ENCODE assay signal across 10 cellular contexts in the genomic region with DNA sequence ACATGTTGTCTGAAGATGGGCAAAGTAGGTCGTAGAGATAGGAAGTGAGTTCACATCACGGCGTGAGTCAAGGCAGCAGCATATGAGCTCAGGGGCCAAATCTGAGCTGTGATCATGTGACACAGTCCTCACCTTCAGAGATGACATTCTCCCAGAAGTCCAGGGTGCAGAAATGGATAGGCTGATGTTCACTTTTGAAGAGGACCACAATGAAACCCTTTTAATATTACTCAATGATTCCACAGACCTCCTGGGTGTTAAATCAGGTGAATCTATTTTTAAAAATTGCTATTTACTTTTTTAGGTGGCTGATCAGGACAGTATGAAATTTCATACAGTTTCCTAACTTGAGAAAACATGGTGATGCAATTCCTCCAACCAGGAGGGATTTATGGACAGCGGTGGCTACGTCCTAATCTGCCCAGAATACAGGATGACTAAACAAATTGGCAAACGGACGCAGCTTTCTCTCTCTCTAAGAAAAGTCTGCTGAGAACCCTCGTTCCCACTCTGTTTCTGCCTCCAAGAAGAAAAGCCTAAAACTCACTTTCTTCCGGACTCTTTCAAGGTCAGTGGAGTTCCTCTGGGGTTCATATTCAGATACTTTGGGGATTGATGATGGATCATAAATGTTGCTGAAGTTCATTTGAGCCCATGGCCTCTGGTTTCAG. TPM values are rescaled to one million over a fixed set of nuclear protein-coding genes. Genes with fewer than 3 reads are reported as not detected.
A peak's percentile ranks its signal among the peaks of the same experiment; 100 is the strongest.
DNase-seq lines count a peak whose midpoint lies in the region; TF ChIP-seq lines count a peak whose summit lies in the region.
"Had no signal": no experiment of that assay in that cellular context is flagged by ENCODE, and none has a peak within 500 bp of the region (broad histone marks: within the 10 kb centered on the region; RNA-seq: fewer than 3 reads in every experiment).

No MANE protein-coding gene starts in this region.

- H3K36me3 ChIP-seq in mammary epithelial cell (ENCODE audit: insufficient read depth, low read length): no peaks in the 10 kb centered on the region
- no peaks in the 10 kb centered on the region for H3K36me3 ChIP-seq in OCI-LY7 (ENCODE audit: insufficient read depth, low read length)

- dilution Hi-C loops in mammary epithelial cell (cut with HindIII; ENCODE audit: low sequenced_read_pairs): no loop called here

- 82% methylated on average over 9 of the region's 9 CpGs for WGBS in mammary epithelial cell (ENCODE audit: low coverage, missing lambda C conversion rate)

- peak overlapping the region; percentile 92 for H3K27ac ChIP-seq in mammary epithelial cell (ENCODE audit: insufficient read depth, low read depth, low read length)
- no peak overlapping the region for H3K27ac ChIP-seq in OCI-LY7 (ENCODE audit: low read depth, low read length, poor library complexity, severe bottlenecking)

- H4K20me1 ChIP-seq in mammary epithelial cell (ENCODE audit: insufficient read depth, low read length): no peaks in the 10 kb centered on the region
- H4K20me1 ChIP-seq in OCI-LY7 (ENCODE audit: insufficient read depth, low read length): no peaks in the 10 kb centered on the region

- H3K36me3 Mint-ChIP-seq in CD14-positive monocyte: peaks cover 0 to 4% of the 10 kb centered on the region in 2 donors

- no peak for TF ChIP-seq CTCF in CD14-positive monocyte (IDR thresholded peaks at IDR 0.05)
- no peak for TF ChIP-seq CTCF in NB4 (IDR thresholded peaks at IDR 0.05; ENCODE audit: low read depth, low read length)
- no peak for TF ChIP-seq CTCF in mammary epithelial cell (conservative IDR thresholded peaks at IDR 0.05 in 1 of 2, IDR thresholded peaks at IDR 0.05 in 1 of 2; ENCODE audit: extremely low read depth in 1 of 2, insufficient read depth in 1 of 2, low read depth in 1 of 2, low read length in 2 of 2)
- TF ChIP-seq CTCF in OCI-LY7 (conservative IDR thresholded peaks at IDR 0.05; ENCODE audit: low read length): no peak

- H3K9me3 Mint-ChIP-seq in CD14-positive monocyte: no peaks in the 10 kb centered on the region

- H3K79me2 ChIP-seq in mammary epithelial cell (ENCODE audit: insufficient read depth, low read length): no peaks in the 10 kb centered on the region
- H3K79me2 ChIP-seq in OCI-LY7 (ENCODE audit: insufficient read depth, low read depth, low read length): no peaks in the 10 kb centered on the region

- no peaks in the 10 kb centered on the region for H3K27me3 ChIP-seq in mammary epithelial cell (ENCODE audit: insufficient read depth, low read length)

- H3K4me3 ChIP-seq in NB4 (ENCODE audit: low read depth, low read length) (no peak overlapping the region), mammary epithelial cell (replicated peaks in 1 of 3; ENCODE audit: insufficient read depth in 1 of 3, low read depth in 2 of 3, low read length in 3 of 3) (no peak overlapping the region), OCI-LY7 (ENCODE audit: low read depth, low read length, poor library complexity, severe bottlenecking) (no peak overlapping the region)

- peaks cover 29% of the 10 kb centered on the region for H3K4me1 Mint-ChIP-seq in CD14-positive monocyte

- POLR2A ChIA-PET in OCI-LY7 (lab: Charles Lee): interaction anchor here (1.0 kb wide), 1 partner anchor 75 kb away, joined by 3 read pairs; no protein-coding TSS in a partner anchor

- no peak overlapping the region for H3K4me3 Mint-ChIP-seq in CD14-positive monocyte
- H3K4me3 Mint-ChIP-seq: activated CD8-positive, alpha-beta memory T cell treated with anti-CD3 and anti-CD28 coated beads, Interleukin-2, amount 10 ng/mL, durations not matched to agents 7 days and 5 days had no signal

- H3K9me3 ChIP-seq in mammary epithelial cell (replicated peaks; ENCODE audit: insufficient read depth, low read length) (no peaks in the 10 kb centered on the region), OCI-LY7 (ENCODE audit: low read length) (no peaks in the 10 kb centered on the region)

- H3K27me3 Mint-ChIP-seq in CD14-positive monocyte (ENCODE audit: low read depth in 3 of 3): peaks cover 0 to 2% (median 1%) of the 10 kb centered on the region in 3 donors
- H3K27me3 Mint-ChIP-seq: activated CD8-positive, alpha-beta memory T cell treated with anti-CD3 and anti-CD28 coated beads, Interleukin-2, amount 10 ng/mL, durations not matched to agents 7 days and 5 days had no signal

- CTCF ChIA-PET in mammary epithelial cell (lab: Charles Lee; ENCODE audit: low non-redundant PET): no interaction called here
- CTCF ChIA-PET in OCI-LY7 (lab: Charles Lee; ENCODE audit: unreplicated experiment): no interaction called here

- BruUV-seq in mammary epithelial cell (replicated peaks; lab: Mats Ljungman, UMichigan): no TSS peak
- no TSS peak for BruUV-seq in OCI-LY7 (replicated peaks; lab: Mats Ljungman, UMichigan)

- H3K9me2 ChIP-seq in OCI-LY7 (ENCODE audit: insufficient read depth, low read length): no peaks in the 10 kb centered on the region

- H3K4me1 ChIP-seq in mammary epithelial cell (ENCODE audit: insufficient read depth, low read length) (peaks cover 37% of the 10 kb centered on the region), OCI-LY7 (ENCODE audit: insufficient read depth, low read length, poor library complexity, severe bottlenecking) (peaks cover 6% of the 10 kb centered on the region)

- H3K4me2 ChIP-seq in mammary epithelial cell (ENCODE audit: insufficient read depth, low read depth, low read length) (no peak overlapping the region), OCI-LY7 (ENCODE audit: low read length) (no peak overlapping the region)

- H3K27ac Mint-ChIP-seq in CD14-positive monocyte: peak overlapping the region in 6 of 7 donors; percentile 86 to 95 (median 92)

- TF ChIP-seq POLR2A in NB4 (IDR thresholded peaks at IDR 0.05; ENCODE audit: extremely low read depth, insufficient read length): no peak

- in situ Hi-C loops in mammary epithelial cell (cut with MboI; ENCODE audit: low sequenced_read_pairs in 2 of 2): no loop called here

- no peak overlapping the region for H2AFZ ChIP-seq in mammary epithelial cell (ENCODE audit: low read depth, low read length)
- no peak overlapping the region for H2AFZ ChIP-seq in OCI-LY7 (ENCODE audit: low read length)

- DNase-seq in CD14-positive monocyte (ENCODE audit: low spot score): peak; percentile 63
- DNase-seq in NB4 (ENCODE audit: low read depth): peak; percentile 42
- DNase-seq in mammary epithelial cell: peak; percentile 83
- peak; percentile 83 for DNase-seq in myocyte (ENCODE audit: low read depth)
- no peak for DNase-seq in OCI-LY7 (ENCODE audit: low spot score)
- DNase-seq in NCI-H2029 (lab: John Stamatoyannopoulos, UW): no peak
- DNase-seq in activated gamma-delta T cell (lab: John Stamatoyannopoulos, UW): no peak
- no peak for DNase-seq in NCI-H2196 treated with DMSO at 0.1 percent for 48 hours (lab: John Stamatoyannopoulos, UW; ENCODE audit: unreplicated experiment)
- DNase-seq: activated CD8-positive, alpha-beta memory T cell treated with anti-CD3 and anti-CD28 coated beads, Interleukin-2, amount 10 ng/mL, durations not matched to agents 7 days and 5 days; NCI-H2171 treated with DMSO at 0.1 percent for 48 hours had no signal

- no peak overlapping the region for H3K9ac ChIP-seq in mammary epithelial cell (ENCODE audit: insufficient read depth, low read length)

- intact Hi-C loops in CD14-positive monocyte (cut with micrococcal nuclease): loop anchor here (2.0 to 5.0 kb wide), 2 partner anchors 19 to 35 kb away; partner anchors contain the start of gene B3GNT5 (in 1 of the 2)
- intact Hi-C loops in mammary epithelial cell (cut with micrococcal nuclease): no loop called here
- intact Hi-C loops in OCI-LY7 (cut with micrococcal nuclease; ENCODE audit: unreplicated experiment): loop anchor here (5.0 kb wide), 1 partner anchor 280 kb away; no protein-coding TSS in a partner anchor

RNA-seq across cellular contexts. Expression of gene B3GNT5, which starts 34.4 kb away (rescaled TPM):
- polyA plus RNA-seq in CD14-positive monocyte: 10 to 100 TPM; 14.1 to 17.7 TPM
- total RNA-seq in mammary epithelial cell: 10 to 100 TPM in 1 of 2 donors, 1 to 10 TPM in 1; 9.3 to 54.1 TPM
- 27.6 TPM for polyA plus RNA-seq in mammary epithelial cell
- polyA minus RNA-seq in mammary epithelial cell: 42.8 TPM
- 8.3 and 11.2 TPM in 2 replicates for total RNA-seq in myocyte
- polyA plus RNA-seq in myocyte (2012): 2.6 TPM
- not detected in 2 replicates for total RNA-seq in OCI-LY7 (2014; rRNA removed; shearing (Covaris generic))
- total RNA-seq in OCI-LY7 (2022): 0.11 TPM in 1 of 2 replicates, not detected in the other

Comparison
In these comparisons a context has a peak if more than half of its experiments do, and no peak if none do; other contexts are left out.
1. DNase-seq: peak in CD14-positive monocyte (single experiment), NB4 (single experiment), mammary epithelial cell (single experiment) and myocyte (single experiment); none in OCI-LY7 (single experiment), NCI-H2029 (single experiment), activated gamma-delta T cell (single experiment) and NCI-H2196 treated with DMSO at 0.1 percent for 48 hours (single experiment).